ENCODE assay signal across 1 cellular context in the genomic region with DNA sequence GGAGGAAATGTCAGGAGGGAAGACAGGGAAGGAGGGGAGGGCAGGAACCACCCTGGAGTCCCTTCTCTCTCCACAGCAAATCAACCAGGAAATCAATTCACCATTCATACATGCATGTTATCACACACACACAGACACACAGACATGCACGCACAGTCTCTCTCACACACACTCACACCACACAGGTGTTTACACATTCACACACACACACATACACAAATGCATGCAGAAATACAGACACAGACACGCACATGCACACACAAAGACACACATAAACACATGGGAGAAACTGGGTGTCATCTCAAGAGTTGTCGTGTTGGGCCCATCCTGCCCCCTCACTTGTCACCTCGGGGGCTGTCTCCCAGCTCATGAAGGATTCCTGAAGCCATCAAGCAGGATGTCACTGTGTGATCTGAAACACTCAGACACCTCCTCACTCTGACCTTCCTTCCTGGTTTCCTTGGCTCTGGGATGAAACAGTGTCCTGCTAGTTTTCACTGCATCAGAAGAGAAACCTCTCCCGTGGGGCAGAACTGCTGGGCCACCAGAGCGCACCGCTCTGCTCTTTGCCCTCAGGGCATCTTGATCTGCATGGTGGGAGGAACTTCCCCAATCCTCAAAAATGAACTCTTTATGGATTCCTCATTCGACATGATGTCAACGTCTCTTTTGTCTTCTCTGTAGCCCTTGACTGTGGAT.
TF ChIP-seq lines count a peak whose summit lies in the region.

No MANE protein-coding gene starts in this region.

TF ChIP-seq in HepG2, 621 proteins besides CTCF, POLR2A, EP300 and RAD21:
- TF ChIP-seq, protein P1, sequence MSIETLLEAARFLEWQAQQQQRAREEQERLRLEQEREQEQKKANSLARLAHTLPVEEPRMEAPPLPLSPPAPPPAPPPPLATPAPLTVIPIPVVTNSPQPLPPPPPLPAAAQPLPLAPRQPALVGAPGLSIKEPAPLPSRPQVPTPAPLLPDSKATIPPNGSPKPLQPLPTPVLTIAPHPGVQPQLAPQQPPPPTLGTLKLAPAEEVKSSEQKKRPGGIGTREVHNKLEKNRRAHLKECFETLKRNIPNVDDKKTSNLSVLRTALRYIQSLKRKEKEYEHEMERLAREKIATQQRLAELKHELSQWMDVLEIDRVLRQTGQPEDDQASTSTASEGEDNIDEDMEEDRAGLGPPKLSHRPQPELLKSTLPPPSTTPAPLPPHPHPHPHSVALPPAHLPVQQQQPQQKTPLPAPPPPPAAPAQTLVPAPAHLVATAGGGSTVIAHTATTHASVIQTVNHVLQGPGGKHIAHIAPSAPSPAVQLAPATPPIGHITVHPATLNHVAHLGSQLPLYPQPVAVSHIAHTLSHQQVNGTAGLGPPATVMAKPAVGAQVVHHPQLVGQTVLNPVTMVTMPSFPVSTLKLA (IDR thresholded peaks at IDR 0.05), result peak; percentile 35; the same call in 1 of the 2 replicates
- no peak for TF ChIP-seq CAMTA2 (CRISPR knock-in tag; IDR thresholded peaks at IDR 0.05; ENCODE audit: borderline replicate concordance)
- TF ChIP-seq, protein P2, sequence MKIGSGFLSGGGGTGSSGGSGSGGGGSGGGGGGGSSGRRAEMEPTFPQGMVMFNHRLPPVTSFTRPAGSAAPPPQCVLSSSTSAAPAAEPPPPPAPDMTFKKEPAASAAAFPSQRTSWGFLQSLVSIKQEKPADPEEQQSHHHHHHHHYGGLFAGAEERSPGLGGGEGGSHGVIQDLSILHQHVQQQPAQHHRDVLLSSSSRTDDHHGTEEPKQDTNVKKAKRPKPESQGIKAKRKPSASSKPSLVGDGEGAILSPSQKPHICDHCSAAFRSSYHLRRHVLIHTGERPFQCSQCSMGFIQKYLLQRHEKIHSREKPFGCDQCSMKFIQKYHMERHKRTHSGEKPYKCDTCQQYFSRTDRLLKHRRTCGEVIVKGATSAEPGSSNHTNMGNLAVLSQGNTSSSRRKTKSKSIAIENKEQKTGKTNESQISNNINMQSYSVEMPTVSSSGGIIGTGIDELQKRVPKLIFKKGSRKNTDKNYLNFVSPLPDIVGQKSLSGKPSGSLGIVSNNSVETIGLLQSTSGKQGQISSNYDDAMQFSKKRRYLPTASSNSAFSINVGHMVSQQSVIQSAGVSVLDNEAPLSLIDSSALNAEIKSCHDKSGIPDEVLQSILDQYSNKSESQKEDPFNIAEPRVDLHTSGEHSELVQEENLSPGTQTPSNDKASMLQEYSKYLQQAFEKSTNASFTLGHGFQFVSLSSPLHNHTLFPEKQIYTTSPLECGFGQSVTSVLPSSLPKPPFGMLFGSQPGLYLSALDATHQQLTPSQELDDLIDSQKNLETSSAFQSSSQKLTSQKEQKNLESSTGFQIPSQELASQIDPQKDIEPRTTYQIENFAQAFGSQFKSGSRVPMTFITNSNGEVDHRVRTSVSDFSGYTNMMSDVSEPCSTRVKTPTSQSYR (CRISPR knock-in tag; IDR thresholded peaks at IDR 0.05; ENCODE audit: borderline replicate concordance), result no peak
- no peak for TF ChIP-seq TAF1 (CRISPR knock-in tag; IDR thresholded peaks at IDR 0.05)
- peak; percentile 62; the same call in 1 of the 2 replicates for TF ChIP-seq SOX6 (IDR thresholded peaks at IDR 0.05)
- TF ChIP-seq SOX6 (CRISPR knock-in tag; IDR thresholded peaks at IDR 0.05), result no peak
- TF ChIP-seq TBX3 (IDR thresholded peaks at IDR 0.05; ENCODE audit: borderline replicate concordance), result no peak
